30 cellular contexts compared by ENCODE assay signal in genomic region chr2:99883356-99883867, GRCh38.
DNase-seq lines count a peak whose midpoint lies in the region; ATAC-seq and TF ChIP-seq lines count a peak whose summit lies in the region.
"Had no signal": no experiment of that assay in that cellular context is flagged by ENCODE, and none has a peak within 500 bp of the region (broad histone marks: within the 10 kb centered on the region; RNA-seq: fewer than 3 reads in every experiment).

No MANE protein-coding gene starts in this region.

- peaks cover 16% of the 10 kb centered on the region for H3K9me3 Mint-ChIP-seq in glutamatergic neuron (ENCODE audit: unreplicated experiment)
- H3K9me3 Mint-ChIP-seq: activated T-cell treated with anti-CD3 and anti-CD28 coated beads, Interleukin-2, amount 50 U/mL, for 72 hours; HFFc6; memory B cell; T-helper 1 cell treated with Interleukin-12 subunit alpha and Interleukin-12 subunit beta and Interleukin-4 antibody, amounts not matched to agents 30 μg/mL and 1 μg/mL, for 36 hours had no signal

- H3K9me3 ChIP-seq in body of pancreas = no peaks in the 10 kb centered on the region
- H3K9me3 ChIP-seq: Caco-2, gastroesophageal sphincter, tibial nerve had no signal

- peaks cover 9% of the 10 kb centered on the region for H3K4me1 ChIP-seq in body of pancreas
- H3K4me1 ChIP-seq: Caco-2 had no signal

- ATAC-seq in sciatic nerve (peak; percentile 28), body of pancreas (no peak)
- ATAC-seq: activated T-cell treated with anti-CD3 and anti-CD28 coated beads, Interleukin-2, amount 50 U/mL, for 72 hours; gastroesophageal sphincter; left lobe of liver; SK-N-SH treated with all-trans-retinoic acid at 6 μM for 48 hours had no signal

- H3K4me3 ChIP-seq in body of pancreas = no peak overlapping the region
- H3K4me3 ChIP-seq: dorsolateral prefrontal cortex, gastroesophageal sphincter, GM23248, tibial nerve had no signal

- peaks cover 5% of the 10 kb centered on the region for H3K27me3 Mint-ChIP-seq in glutamatergic neuron (ENCODE audit: unreplicated experiment)
- H3K27me3 Mint-ChIP-seq: memory B cell had no signal

- in situ Hi-C loops in SK-MEL-5 (cut with HindIII; ENCODE audit: low pct_unique_long_range_greater_than_20kb, low sequenced_read_pairs) = no loop called here

- POLR2A ChIA-PET in HEK293T (lab: Yijun Ruan, JAX) = interaction anchor here (1.4 kb wide), 1 partner anchor 21 kb away, joined by 3 read pairs; no protein-coding TSS in a partner anchor

- H3K27ac Mint-ChIP-seq in glutamatergic neuron (ENCODE audit: unreplicated experiment) = peak overlapping the region; percentile 79
- H3K27ac Mint-ChIP-seq: activated T-cell treated with anti-CD3 and anti-CD28 coated beads, Interleukin-2, amount 50 U/mL, for 72 hours; HFFc6; memory B cell; T-helper 1 cell treated with Interleukin-12 subunit alpha and Interleukin-12 subunit beta and Interleukin-4 antibody, amounts not matched to agents 30 μg/mL and 1 μg/mL, for 36 hours had no signal

- no peaks in the 10 kb centered on the region for H3K36me3 Mint-ChIP-seq in glutamatergic neuron (ENCODE audit: unreplicated experiment)

- no peak for TF ChIP-seq POLR2A in body of pancreas (IDR thresholded peaks at IDR 0.05)

- intact Hi-C loops in sciatic nerve (cut with DNase I) = no loop called here
- intact Hi-C loops in body of pancreas (cut with DNase I) = no loop called here

- CTCF ChIA-PET in HEK293T (lab: Yijun Ruan, JAX) = no interaction called here

- DNase-seq in HEK293T (ENCODE audit: extremely low spot score) (no peak), SK-MEL-5 (ENCODE audit: low read depth, low spot score) (peak; percentile 30), glutamatergic neuron (no peak), sciatic nerve (ENCODE audit: low spot score) (no peak), body of pancreas (no peak), NCI-H146 (lab: John Stamatoyannopoulos, UW) (no peak), AG08396 (ENCODE audit: low spot score) (no peak)
- DNase-seq in activated CD4-positive, CD25-positive, alpha-beta regulatory T cell (lab: John Stamatoyannopoulos, UW) = no peak
- DNase-seq: activated CD4-positive, alpha-beta T cell treated with anti-CD3 and anti-CD28 coated beads, Interleukin-2, amount 50 U/mL, for 48 hours; activated T-cell treated with anti-CD3 and anti-CD28 coated beads, Interleukin-2, amount 50 U/mL, for 72 hours; Caco-2; cerebellar nuclear complex; DMS79; dorsolateral prefrontal cortex; GM23248; HFFc6; hippocampal formation; NCI-H1048; NCI-H1694 treated with DMSO at 0.1 percent for 48 hours; NCI-H510A; nucleus accumbens; stimulated activated CD4-positive, alpha-beta T cell treated with anti-CD3 and anti-CD28 coated beads, Interleukin-15, amount 100 ng/mL, for 24 hours; stimulated activated CD4-positive, alpha-beta T cell treated with anti-CD3 and anti-CD28 coated beads, Interleukin-4, amount 100 ng/mL, for 4 hours had no signal

- TF ChIP-seq CTCF in glutamatergic neuron (IDR thresholded peaks at IDR 0.05; ENCODE audit: partially characterized antibody, unreplicated experiment) (no peak), body of pancreas (IDR thresholded peaks at IDR 0.05) (no peak)

- H3K27ac ChIP-seq in body of pancreas = no peak overlapping the region
- H3K27ac ChIP-seq: C4-2B, gastroesophageal sphincter, GM23248, tibial nerve had no signal

- H3K36me3 ChIP-seq in body of pancreas (replicated peaks in 1 of 2; ENCODE audit: insufficient read depth in 1 of 2, low read depth in 2 of 2) = no peaks in the 10 kb centered on the region
- H3K36me3 ChIP-seq: gastroesophageal sphincter, tibial nerve had no signal

- H3K4me1 Mint-ChIP-seq in glutamatergic neuron (ENCODE audit: low read depth, unreplicated experiment) = peaks cover 79% of the 10 kb centered on the region

- no peaks in the 10 kb centered on the region for H3K27me3 ChIP-seq in body of pancreas
- H3K27me3 ChIP-seq: dorsolateral prefrontal cortex, gastroesophageal sphincter, tibial nerve had no signal

- WGBS in body of pancreas, 2 donors = 77 to 78% methylated on average over 6 of the region's 6 CpGs

- no peak overlapping the region for H3K4me3 Mint-ChIP-seq in glutamatergic neuron (ENCODE audit: unreplicated experiment)
- H3K4me3 Mint-ChIP-seq: activated T-cell treated with anti-CD3 and anti-CD28 coated beads, Interleukin-2, amount 50 U/mL, for 72 hours; HFFc6; memory B cell; T-helper 1 cell treated with Interleukin-12 subunit alpha and Interleukin-12 subunit beta and Interleukin-4 antibody, amounts not matched to agents 30 μg/mL and 1 μg/mL, for 36 hours had no signal

TF ChIP-seq in HEK293T, 16 proteins besides CTCF, POLR2A, EP300 and RAD21:
- peak; percentile 56 for TF ChIP-seq PKNOX1 (IDR thresholded peaks at IDR 0.05)
- no peak for TF ChIP-seq SUZ12 (IDR thresholded peaks at IDR 0.05)
- TF ChIP-seq FOXM1 (IDR thresholded peaks at IDR 0.05; ENCODE audit: borderline replicate concordance) = no peak
- no peak for TF ChIP-seq ARNT (IDR thresholded peaks at IDR 0.05)
- no peak for TF ChIP-seq ELF4 (IDR thresholded peaks at IDR 0.05)
